In genomic region chr19:36898422-36898821, GRCh38 we compare ENCODE assay signal across 21 cellular contexts.
"Had no signal": no experiment of that assay in that cellular context is flagged by ENCODE, and none has a peak within 500 bp of the region (broad histone marks: within the 10 kb centered on the region; RNA-seq: fewer than 3 reads in every experiment).

No MANE protein-coding gene starts in this region.

- H3K4me3 ChIP-seq: MG63, SJSA1, SK-N-MC had no signal

- ATAC-seq: HepG2 had no signal

- H3K27ac ChIP-seq: SJSA1, SK-N-MC had no signal

- H3K27me3 ChIP-seq: MG63, SJSA1 had no signal

- H3K4me1 ChIP-seq: SJSA1 had no signal

- DNase-seq: IMR-90, Karpas-422, KG1, MG63, NCI-H1105, NCI-H1417, NCI-H1436 treated with DMSO at 0.1 percent for 48 hours, NCI-H1694 treated with DMSO at 0.1 percent for 48 hours, NCI-H1930, NCI-H2081, NCI-H2107, NCI-H2227 treated with DMSO at 0.1 percent for 48 hours, NCI-H524, NCI-H526 treated with DMSO at 0.1 percent for 48 hours, NCI-H748 treated with DMSO at 0.1 percent for 48 hours, Right ventricle myocardium superior, RPMI8226, SIG-M5 had no signal

- H3K36me3 ChIP-seq: MG63, SJSA1 had no signal
